Comparison of ENCODE assay signal across 27 cellular contexts in genomic region chr7:130933919-130934318, GRCh38.
A peak's percentile ranks its signal among the peaks of the same experiment; 100 is the strongest.
DNase-seq lines count a peak whose midpoint lies in the region; ATAC-seq and TF ChIP-seq lines count a peak whose summit lies in the region.
"Had no signal": no experiment of that assay in that cellular context is flagged by ENCODE, and none has a peak within 500 bp of the region (broad histone marks: within the 10 kb centered on the region; RNA-seq: fewer than 3 reads in every experiment).

No MANE protein-coding gene starts in this region.

- RAD21 ChIA-PET in HCT116 (lab: Charles Lee; ENCODE audit: low non-redundant PET in 1 of 2, low total read pairs in 2 of 2, uncharacterized antibody in 2 of 2, unreplicated experiment in 2 of 2) = no interaction called here

- no peaks in the 10 kb centered on the region for H3K9me3 Mint-ChIP-seq in activated naive CD4-positive, alpha-beta T cell treated with anti-CD3 and anti-CD28 coated beads for 36 hours
- no peaks in the 10 kb centered on the region for H3K9me3 Mint-ChIP-seq in central memory CD8-positive, alpha-beta T cell
- no peaks in the 10 kb centered on the region for H3K9me3 Mint-ChIP-seq in stimulated activated memory B cell treated with anti-CD40 and anti-IgM and Interleukin-4, amounts not matched to agents 10 μg/mL and 1 μg/mL and 100 μg/mL, for 72 hours
- H3K9me3 Mint-ChIP-seq in activated CD4-positive, alpha-beta T cell treated with anti-CD3 and anti-CD28 coated beads, Interleukin-2, amount 10 ng/mL, durations not matched to agents 7 days and 5 days = no peaks in the 10 kb centered on the region
- H3K9me3 Mint-ChIP-seq: immature natural killer cell had no signal

- H3K4me1 Mint-ChIP-seq in activated naive CD4-positive, alpha-beta T cell treated with anti-CD3 and anti-CD28 coated beads for 36 hours (ENCODE audit: low read depth) = peaks cover 87% of the 10 kb centered on the region
- H3K4me1 Mint-ChIP-seq in central memory CD8-positive, alpha-beta T cell = peaks cover 79% of the 10 kb centered on the region
- H3K4me1 Mint-ChIP-seq in stimulated activated memory B cell treated with anti-CD40 and anti-IgM and Interleukin-4, amounts not matched to agents 10 μg/mL and 1 μg/mL and 100 μg/mL, for 72 hours = peaks cover 74% of the 10 kb centered on the region
- peaks cover 68% of the 10 kb centered on the region for H3K4me1 Mint-ChIP-seq in activated CD4-positive, alpha-beta T cell treated with anti-CD3 and anti-CD28 coated beads, Interleukin-2, amount 10 ng/mL, durations not matched to agents 7 days and 5 days

- no peak for ATAC-seq in HCT116
- no peak for ATAC-seq in central memory CD8-positive, alpha-beta T cell (replicated peaks; ENCODE audit: extremely low read depth, poor library complexity, severe bottlenecking)
- ATAC-seq in stimulated activated memory B cell treated with anti-CD40 and anti-IgM and Interleukin-4, amounts not matched to agents 10 μg/mL and 1 μg/mL and 100 μg/mL, for 72 hours = no peak
- ATAC-seq: left colon had no signal

- TF ChIP-seq CTCF in HCT116 (IDR thresholded peaks at IDR 0.05 in 2 of 3, conservative IDR thresholded peaks at IDR 0.05 in 1 of 3; ENCODE audit: borderline replicate concordance in 1 of 3, insufficient read depth in 1 of 3, low read depth in 2 of 3, low read length in 2 of 3) = no peak

- H3K4me2 ChIP-seq in HCT116 (ENCODE audit: low read length) = no peak overlapping the region

- H3K27ac Mint-ChIP-seq in activated naive CD4-positive, alpha-beta T cell treated with anti-CD3 and anti-CD28 coated beads for 36 hours = peak overlapping the region; percentile 55
- peak overlapping the region; percentile 71 for H3K27ac Mint-ChIP-seq in central memory CD8-positive, alpha-beta T cell (ENCODE audit: low read depth)
- H3K27ac Mint-ChIP-seq in stimulated activated memory B cell treated with anti-CD40 and anti-IgM and Interleukin-4, amounts not matched to agents 10 μg/mL and 1 μg/mL and 100 μg/mL, for 72 hours = peak overlapping the region; percentile 13
- H3K27ac Mint-ChIP-seq in activated CD4-positive, alpha-beta T cell treated with anti-CD3 and anti-CD28 coated beads, Interleukin-2, amount 10 ng/mL, durations not matched to agents 7 days and 5 days = no peak overlapping the region

- H3K9me2 ChIP-seq in HCT116 (ENCODE audit: insufficient read depth) = no peaks in the 10 kb centered on the region

- H3K9me3 ChIP-seq in HCT116 (ENCODE audit: control insufficient read depth in 1 of 2, insufficient read depth in 1 of 2, low read depth in 1 of 2, low read length in 2 of 2) = no peaks in the 10 kb centered on the region
- H3K9me3 ChIP-seq: Caco-2, HAP-1 had no signal

- H3K9ac ChIP-seq in HCT116 (ENCODE audit: low read length) = no peak overlapping the region

- H3K27me3 Mint-ChIP-seq in activated naive CD4-positive, alpha-beta T cell treated with anti-CD3 and anti-CD28 coated beads for 36 hours (ENCODE audit: low read depth) = no peaks in the 10 kb centered on the region
- H3K27me3 Mint-ChIP-seq in central memory CD8-positive, alpha-beta T cell = no peaks in the 10 kb centered on the region
- no peaks in the 10 kb centered on the region for H3K27me3 Mint-ChIP-seq in stimulated activated memory B cell treated with anti-CD40 and anti-IgM and Interleukin-4, amounts not matched to agents 10 μg/mL and 1 μg/mL and 100 μg/mL, for 72 hours
- no peaks in the 10 kb centered on the region for H3K27me3 Mint-ChIP-seq in activated CD4-positive, alpha-beta T cell treated with anti-CD3 and anti-CD28 coated beads, Interleukin-2, amount 10 ng/mL, durations not matched to agents 7 days and 5 days

- H3K79me2 ChIP-seq in HCT116 (ENCODE audit: insufficient read depth, low read length) = peaks cover 100% of the 10 kb centered on the region

- peaks cover 81 to 98% of the 10 kb centered on the region in 2 experiments for H3K4me1 ChIP-seq in HCT116 (ENCODE audit: control insufficient read depth in 1 of 2, insufficient read depth in 2 of 2, low read length in 2 of 2)
- H3K4me1 ChIP-seq: Caco-2 had no signal

- H3K27ac ChIP-seq in HCT116 (ENCODE audit: low read depth, low read length) = peak overlapping the region; percentile 85
- H3K27ac ChIP-seq: WERI-Rb-1 had no signal

- intact Hi-C loops in activated naive CD4-positive, alpha-beta T cell treated with anti-CD3 and anti-CD28 coated beads for 36 hours (cut with micrococcal nuclease) = no loop called here
- intact Hi-C loops in HCT116 (cut with micrococcal nuclease) = no loop called here

- TF ChIP-seq RAD21 in HCT116 (IDR thresholded peaks at IDR 0.05; ENCODE audit: low read depth) = no peak

- H2AFZ ChIP-seq in HCT116 (ENCODE audit: low read depth, low read length, poor library complexity, severe bottlenecking) = no peak overlapping the region

- no peak overlapping the region for H3K4me3 ChIP-seq in HCT116 (replicated peaks in 1 of 2; ENCODE audit: low read depth in 1 of 2, low read length in 2 of 2)
- H3K4me3 ChIP-seq: HAP-1 had no signal

- BruUV-seq in HCT116 (replicated peaks; lab: Mats Ljungman, UMichigan) = no TSS peak

- CTCF ChIA-PET in activated naive CD4-positive, alpha-beta T cell treated with anti-CD3 and anti-CD28 coated beads for 36 hours (lab: Charles Lee) = interaction anchor here (0.6 to 1.4 kb wide), 3 partner anchors 12 to 37 kb away, joined by 3 to 5 read pairs (median 3); no protein-coding TSS in a partner anchor
- CTCF ChIA-PET in HCT116 (lab: Charles Lee) = no interaction called here
- CTCF ChIA-PET in activated CD4-positive, alpha-beta T cell treated with anti-CD3 and anti-CD28 coated beads, Interleukin-2, amount 10 ng/mL, durations not matched to agents 7 days and 5 days (lab: Charles Lee) = interaction anchor here (0.6 to 6.3 kb wide), 6 partner anchors 10 to 37 kb away, joined by 3 to 18 read pairs (median 4); no protein-coding TSS in a partner anchor

- no peak overlapping the region for H3K4me3 Mint-ChIP-seq in activated naive CD4-positive, alpha-beta T cell treated with anti-CD3 and anti-CD28 coated beads for 36 hours
- H3K4me3 Mint-ChIP-seq in central memory CD8-positive, alpha-beta T cell = no peak overlapping the region
- H3K4me3 Mint-ChIP-seq in stimulated activated memory B cell treated with anti-CD40 and anti-IgM and Interleukin-4, amounts not matched to agents 10 μg/mL and 1 μg/mL and 100 μg/mL, for 72 hours = no peak overlapping the region
- no peak overlapping the region for H3K4me3 Mint-ChIP-seq in activated CD4-positive, alpha-beta T cell treated with anti-CD3 and anti-CD28 coated beads, Interleukin-2, amount 10 ng/mL, durations not matched to agents 7 days and 5 days
- H3K4me3 Mint-ChIP-seq: immature natural killer cell had no signal

- TF ChIP-seq POLR2A in HCT116 (IDR thresholded peaks at IDR 0.05; ENCODE audit: borderline replicate concordance, extremely low read depth, insufficient read depth, insufficient read length) = no peak

- no peaks in the 10 kb centered on the region for H4K20me1 ChIP-seq in HCT116 (ENCODE audit: insufficient read depth)

- POLR2A ChIA-PET in HCT116 (lab: Charles Lee) = no interaction called here
- POLR2A ChIA-PET in activated CD4-positive, alpha-beta T cell treated with anti-CD3 and anti-CD28 coated beads, Interleukin-2, amount 10 ng/mL, durations not matched to agents 7 days and 5 days (lab: Charles Lee) = no interaction called here

- no peak for DNase-seq in activated naive CD4-positive, alpha-beta T cell treated with anti-CD3 and anti-CD28 coated beads for 36 hours
- DNase-seq in activated naive CD4-positive, alpha-beta T cell treated with anti-CD3 and anti-CD28 coated beads, Interleukin-2, amount 50 U/mL, for 16 hours = no peak
- no peak for DNase-seq in HCT116 (ENCODE audit: low read depth, low spot score)
- DNase-seq in central memory CD8-positive, alpha-beta T cell (ENCODE audit: low spot score in 2 of 2) = no peak
- DNase-seq in NCI-H524 treated with DMSO at 0.1 percent for 48 hours (lab: John Stamatoyannopoulos, UW) = no peak
- no peak for DNase-seq in activated CD4-positive, alpha-beta T cell treated with anti-CD3 and anti-CD28 coated beads, Interleukin-2, amount 10 ng/mL, durations not matched to agents 7 days and 5 days
- DNase-seq: activated CD4-positive, alpha-beta T cell treated with anti-CD3 and anti-CD28 coated beads, Interleukin-2, amount 50 U/mL, for 1 hour; Caco-2; dermis blood vessel endothelial cell; DMS79; GDM1; hypothalamus; immature natural killer cell; IMR-90; left colon; mesenchymal stem cell; NCI-H1092 treated with DMSO at 0.1 percent for 48 hours; NCI-H187; NCI-H2171 treated with DMSO at 0.1 percent for 48 hours; NCI-H526; SHP77 treated with DMSO at 0.1 percent for 48 hours; stimulated activated CD4-positive, alpha-beta T cell treated with anti-CD3 and anti-CD28 coated beads, Interleukin-15, amount 100 ng/mL, for 24 hours; stimulated activated naive CD4-positive, alpha-beta T cell treated with Interleukin-2 at 50 U/mL for 16 hours; T1000; WERI-Rb-1 had no signal

- peaks cover 0 to 61% of the 10 kb centered on the region in 2 experiments for H3K36me3 ChIP-seq in HCT116 (ENCODE audit: control insufficient read depth in 1 of 2, insufficient read depth in 2 of 2, low read length in 2 of 2)
- H3K36me3 ChIP-seq: HAP-1, WERI-Rb-1 had no signal

- H3K27me3 ChIP-seq in HCT116 (ENCODE audit: insufficient read depth, low read length) = no peaks in the 10 kb centered on the region

- H3K36me3 Mint-ChIP-seq in activated naive CD4-positive, alpha-beta T cell treated with anti-CD3 and anti-CD28 coated beads for 36 hours (ENCODE audit: low read depth) = peaks cover 69% of the 10 kb centered on the region
- peaks cover 58% of the 10 kb centered on the region for H3K36me3 Mint-ChIP-seq in central memory CD8-positive, alpha-beta T cell (ENCODE audit: insufficient read depth)
- peaks cover 44% of the 10 kb centered on the region for H3K36me3 Mint-ChIP-seq in stimulated activated memory B cell treated with anti-CD40 and anti-IgM and Interleukin-4, amounts not matched to agents 10 μg/mL and 1 μg/mL and 100 μg/mL, for 72 hours
- H3K36me3 Mint-ChIP-seq in activated CD4-positive, alpha-beta T cell treated with anti-CD3 and anti-CD28 coated beads, Interleukin-2, amount 10 ng/mL, durations not matched to agents 7 days and 5 days (ENCODE audit: low read depth) = peaks cover 58% of the 10 kb centered on the region

TF ChIP-seq in HCT116, 20 proteins besides CTCF, POLR2A, EP300 and RAD21 (continues in another document):
- TF ChIP-seq ZFX (IDR thresholded peaks at IDR 0.05) (no peak), SRF (IDR thresholded peaks at IDR 0.05; ENCODE audit: low read depth) (no peak), JUND (IDR thresholded peaks at IDR 0.05) (no peak), ELF1 (IDR thresholded peaks at IDR 0.05; ENCODE audit: borderline replicate concordance, low read depth) (no peak)
